23 cellular contexts compared by ENCODE assay signal in genomic region chr16:81167851-81168250, GRCh38.
"Had no signal": no experiment of that assay in that cellular context is flagged by ENCODE, and none has a peak within 500 bp of the region (broad histone marks: within the 10 kb centered on the region; RNA-seq: fewer than 3 reads in every experiment).

No MANE protein-coding gene starts in this region.

- DNase-seq: IMR-90, Karpas-422, KG1, MG63, NCI-H1092, NCI-H1105 treated with DMSO at 0.1 percent for 48 hours, NCI-H1417 treated with DMSO at 0.1 percent for 48 hours, NCI-H146, NCI-H1694 treated with DMSO at 0.1 percent for 48 hours, NCI-H1930, NCI-H2081, NCI-H2107, NCI-H2227 treated with DMSO at 0.1 percent for 48 hours, NCI-H510A, NCI-H524 treated with DMSO at 0.1 percent for 48 hours, NCI-H69, NCI-H774, RPMI8226, SHP77 treated with DMSO at 0.1 percent for 48 hours, SJCRH30 had no signal

- H3K4me1 ChIP-seq: SJCRH30 had no signal

- ATAC-seq: HepG2, SK-N-SH treated with all-trans-retinoic acid at 6 μM for 48 hours had no signal

- H3K27me3 ChIP-seq: MG63, SJCRH30 had no signal

- H3K36me3 ChIP-seq: MG63, SJCRH30 had no signal

- H3K9me3 ChIP-seq: MG63, SJCRH30 had no signal

- H3K27ac ChIP-seq: SJCRH30 had no signal

- H3K4me3 ChIP-seq: MG63, SJCRH30 had no signal

- FAIRE-seq: HepG2, RCC 7860 had no signal
